Comparison of ENCODE assay signal across 7 cellular contexts in genomic region chr6:111487656-111488055, GRCh38. TPM values are rescaled to one million over a fixed set of nuclear protein-coding genes. Genes with fewer than 3 reads are reported as not detected.
DNase-seq lines count a peak whose midpoint lies in the region; ATAC-seq and TF ChIP-seq lines count a peak whose summit lies in the region.

No MANE protein-coding gene starts in this region.

- H3K9me3 ChIP-seq in neutrophil (no peaks in the 10 kb centered on the region), smooth muscle cell (replicated peaks; ENCODE audit: low read depth) (no peaks in the 10 kb centered on the region)

- no peak overlapping the region for H3K9ac ChIP-seq in smooth muscle cell (ENCODE audit: low read depth)

- peaks cover 60% of the 10 kb centered on the region for H3K79me2 ChIP-seq in smooth muscle cell (ENCODE audit: low read depth)

- H3K27me3 Mint-ChIP-seq in activated B cell treated with CpG ODN at 0.5 μM for 24 hours: no peaks in the 10 kb centered on the region

- no peak overlapping the region for H3K4me2 ChIP-seq in smooth muscle cell

- CTCF ChIA-PET in activated B cell treated with CpG ODN at 0.5 μM for 24 hours (lab: Charles Lee): interaction anchor here (1.8 kb wide), 1 partner anchor 229 kb away, joined by 7 read pairs; a partner anchor contains a TSS

- no peak overlapping the region for H2AFZ ChIP-seq in smooth muscle cell (ENCODE audit: low read depth)

- H3F3A ChIP-seq in smooth muscle cell (ENCODE audit: low read depth): peaks cover 5% of the 10 kb centered on the region

- H4K20me1 ChIP-seq in smooth muscle cell (ENCODE audit: low read depth): peaks cover 3% of the 10 kb centered on the region

- no peak for DNase-seq in activated B cell treated with CpG ODN at 0.5 μM for 24 hours
- no peak for DNase-seq in posterior vena cava (ENCODE audit: low spot score)
- DNase-seq in smooth muscle cell (lab: John Stamatoyannopoulos, UW; ENCODE audit: unreplicated experiment): no peak
- no peak for DNase-seq in epidermal melanocyte (ENCODE audit: insufficient read length, low spot score)

- H3K27ac Mint-ChIP-seq in activated B cell treated with CpG ODN at 0.5 μM for 24 hours: peak overlapping the region; percentile 77

- peaks cover 21% of the 10 kb centered on the region for H3K36me3 Mint-ChIP-seq in activated B cell treated with CpG ODN at 0.5 μM for 24 hours (ENCODE audit: low read depth)

- TF ChIP-seq CTCF in activated B cell treated with CpG ODN at 0.5 μM for 24 hours (IDR thresholded peaks at IDR 0.05) (no peak), neutrophil (IDR thresholded peaks at IDR 0.05) (no peak), smooth muscle cell (IDR thresholded peaks at IDR 0.05; ENCODE audit: borderline replicate concordance, insufficient read depth, poor library complexity, severe bottlenecking) (no peak)

- no peaks in the 10 kb centered on the region for H3K9me3 Mint-ChIP-seq in activated B cell treated with CpG ODN at 0.5 μM for 24 hours

- H3K36me3 ChIP-seq in neutrophil: no peaks in the 10 kb centered on the region
- no peaks in the 10 kb centered on the region for H3K36me3 ChIP-seq in smooth muscle cell (ENCODE audit: low read depth)

- H3K27me3 ChIP-seq in neutrophil: no peaks in the 10 kb centered on the region
- no peaks in the 10 kb centered on the region for H3K27me3 ChIP-seq in smooth muscle cell (ENCODE audit: low read depth)

- H3K4me3 ChIP-seq in neutrophil (ENCODE audit: low read depth in 1 of 2, low read length in 1 of 2) (peak overlapping the region; percentile 14 to 42), smooth muscle cell (no peak overlapping the region)

- H3K4me1 ChIP-seq in neutrophil (ENCODE audit: control insufficient read depth in 1 of 2, insufficient read depth in 1 of 2, low read depth in 1 of 2, low read length in 1 of 2): peaks cover 43 to 49% of the 10 kb centered on the region in 2 experiments
- peaks cover 10% of the 10 kb centered on the region for H3K4me1 ChIP-seq in smooth muscle cell (ENCODE audit: low read depth)

- ATAC-seq in GM18858 (IDR thresholded peaks at IDR 0.05; ENCODE audit: unreplicated experiment): peak; percentile 45
- ATAC-seq in HG03097 (IDR thresholded peaks at IDR 0.05; ENCODE audit: low FRiP score, unreplicated experiment): peak; percentile 25
- no peak for ATAC-seq in activated B cell treated with CpG ODN at 0.5 μM for 24 hours (ENCODE audit: low read depth)

- 90% methylated on average over 1 of the region's 1 CpG for WGBS in smooth muscle cell (ENCODE audit: low lambda C conversion rate)

- POLR2A ChIA-PET in activated B cell treated with CpG ODN at 0.5 μM for 24 hours (lab: Charles Lee): interaction anchor here (1.3 kb wide), 1 partner anchor 229 kb away, joined by 7 read pairs; a partner anchor contains a TSS

- no peak overlapping the region for H3K4me3 Mint-ChIP-seq in activated B cell treated with CpG ODN at 0.5 μM for 24 hours

- peaks cover 23% of the 10 kb centered on the region for H3K4me1 Mint-ChIP-seq in activated B cell treated with CpG ODN at 0.5 μM for 24 hours

- intact Hi-C loops in activated B cell treated with CpG ODN at 0.5 μM for 24 hours (cut with micrococcal nuclease): loop anchor here (10.0 kb wide), 1 partner anchor 357 kb away; no protein-coding TSS in a partner anchor
- intact Hi-C loops in posterior vena cava (cut with DNase I): loop anchor here (10.0 kb wide), 1 partner anchor 77 kb away; no protein-coding TSS in a partner anchor

- H3K27ac ChIP-seq in neutrophil: peak overlapping the region; percentile 90
- H3K27ac ChIP-seq in smooth muscle cell (ENCODE audit: low read depth): no peak overlapping the region

RNA-seq across cellular contexts. Expression of gene REV3L, which starts 4.6 kb away (rescaled TPM):
- total RNA-seq in activated B cell treated with CpG ODN at 0.5 μM for 24 hours (20.0 and 25.3 TPM in 2 replicates), posterior vena cava (10 to 100 TPM; 63.3 to 70.7 TPM), smooth muscle cell (19.2 and 19.8 TPM in 2 replicates)
- polyA plus RNA-seq in smooth muscle cell: 6.9 and 9.8 TPM in 2 replicates
